Comparison of ENCODE assay signal across 15 cellular contexts in the genomic region with DNA sequence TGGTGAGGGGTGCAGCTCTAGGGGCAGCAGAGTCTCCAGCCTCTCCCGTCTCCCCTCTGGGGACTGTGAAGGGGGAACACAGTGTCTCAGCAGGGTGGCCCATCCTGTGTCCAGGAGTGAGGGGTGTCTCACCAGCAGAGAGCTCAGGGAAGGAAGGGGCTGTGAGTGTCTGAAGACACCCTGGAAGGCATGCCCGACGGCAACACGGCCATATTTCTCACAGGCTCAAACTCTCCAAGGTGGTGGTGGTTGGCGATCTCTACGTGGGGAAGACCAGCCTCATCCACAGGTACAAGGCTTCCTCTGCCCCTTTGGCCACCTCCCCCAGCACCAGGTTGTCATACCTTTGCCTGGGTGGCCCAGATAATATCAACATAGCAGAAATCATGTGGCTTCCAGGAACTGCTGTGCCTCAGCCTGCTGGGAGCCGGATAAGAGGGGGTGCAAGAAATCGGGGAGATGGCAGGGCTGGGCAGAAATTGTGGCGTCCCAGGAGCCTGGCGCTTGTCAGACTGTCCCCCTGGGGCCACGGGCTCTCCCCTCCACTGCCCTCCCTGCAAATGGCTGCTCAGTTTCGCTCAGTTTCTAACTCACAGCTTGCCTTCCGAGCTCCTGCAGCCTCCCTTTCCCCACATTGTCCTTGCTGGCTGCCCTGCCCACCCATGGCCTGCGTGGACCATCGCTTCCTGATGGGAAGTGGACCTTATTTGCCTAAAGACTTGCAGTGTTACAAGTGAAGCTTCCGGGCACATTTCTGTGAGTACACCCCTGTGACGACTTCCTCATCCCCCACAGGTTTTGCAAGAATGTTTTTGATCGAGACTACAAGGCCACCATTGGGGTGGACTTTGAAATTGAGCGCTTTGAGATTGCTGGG. TPM values are rescaled to one million over a fixed set of nuclear protein-coding genes. Genes with fewer than 3 reads are reported as not detected.
DNase-seq lines count a peak whose midpoint lies in the region; ATAC-seq, FAIRE-seq and TF ChIP-seq lines count a peak whose summit lies in the region.
"Had no signal": no experiment of that assay in that cellular context is flagged by ENCODE, and none has a peak within 500 bp of the region (broad histone marks: within the 10 kb centered on the region; RNA-seq: fewer than 3 reads in every experiment).

No MANE protein-coding gene starts in this region.

- no peak for TF ChIP-seq POLR2A in breast epithelium (IDR thresholded peaks at IDR 0.05)
- TF ChIP-seq POLR2A in GM12878 (IDR thresholded peaks at IDR 0.05; ENCODE audit: low read depth, low read length): peak; percentile 65

- H3K27ac ChIP-seq in mammary epithelial cell (ENCODE audit: insufficient read depth, low read depth, low read length) (no peak overlapping the region), breast epithelium (no peak overlapping the region), GM12878 (ENCODE audit: control insufficient read depth, insufficient read depth) (0 out of 2 replicates have a peak overlapping the region, but pooled peaks have one; percentile 24)
- H3K27ac ChIP-seq: esophagus squamous epithelium, ovary, tibial artery, WERI-Rb-1 had no signal

- peak; percentile 57 for FAIRE-seq in GM12878 (lab: Jason Lieb, UNC)

- H4K20me1 ChIP-seq in mammary epithelial cell (ENCODE audit: insufficient read depth, low read length) (no peaks in the 10 kb centered on the region), GM12878 (ENCODE audit: control insufficient read depth, insufficient read depth) (no peaks in the 10 kb centered on the region)

- peak overlapping the region; percentile 71 for H2AFZ ChIP-seq in mammary epithelial cell (ENCODE audit: low read depth, low read length)
- H2AFZ ChIP-seq in GM12878 (ENCODE audit: control insufficient read depth, low read depth, low read length): peak overlapping the region; percentile 89

- no peak for TF ChIP-seq CTCF in mammary epithelial cell (conservative IDR thresholded peaks at IDR 0.05 in 1 of 2, IDR thresholded peaks at IDR 0.05 in 1 of 2; ENCODE audit: extremely low read depth in 1 of 2, insufficient read depth in 1 of 2, low read depth in 1 of 2, low read length in 2 of 2)
- TF ChIP-seq CTCF in breast epithelium (IDR thresholded peaks at IDR 0.05): no peak
- TF ChIP-seq CTCF in GM12878 (IDR thresholded peaks at IDR 0.05 in 2 of 3, conservative IDR thresholded peaks at IDR 0.05 in 1 of 3; ENCODE audit: control insufficient read depth in 2 of 3, extremely low read depth in 1 of 3, insufficient read depth in 1 of 3, low read depth in 3 of 3, low read length in 3 of 3): no peak

- intact Hi-C loops in mammary epithelial cell (cut with micrococcal nuclease) (no loop called here), breast epithelium (cut with DNase I; ENCODE audit: low total_unique reads) (no loop called here), GM12878 (cut with micrococcal nuclease; ENCODE audit: unreplicated experiment) (no loop called here)

- no peaks in the 10 kb centered on the region for H3K9me3 Mint-ChIP-seq in stimulated activated naive B cell treated with anti-CD40 and anti-IgM and Interleukin-4, amounts not matched to agents 10 μg/mL and 1 μg/mL and 100 μg/mL, for 72 hours
- H3K9me3 Mint-ChIP-seq in activated T-cell treated with anti-CD3 and anti-CD28 coated beads, Interleukin-2, amount 50 U/mL, for 4 hours: no peaks in the 10 kb centered on the region

- DNase-seq in mammary epithelial cell (no peak), breast epithelium (ENCODE audit: low spot score in 2 of 2) (no peak), NOMO-1 treated with dmso at 0.1 percent for 144 hours (lab: John Stamatoyannopoulos, UW; ENCODE audit: unreplicated experiment) (peak; percentile 62), GM12878 (ENCODE audit: low read depth, low spot score) (no peak)
- no peak for DNase-seq in stimulated activated naive B cell treated with anti-CD40 and anti-IgM and Interleukin-4, amounts not matched to agents 10 μg/mL and 1 μg/mL and 100 μg/mL, for 72 hours
- no peak for DNase-seq in activated T-cell treated with anti-CD3 and anti-CD28 coated beads, Interleukin-2, amount 50 U/mL, for 4 hours
- DNase-seq: anterior cingulate cortex, cortex of kidney, esophagus squamous epithelium, ovary, tibial artery, WERI-Rb-1 had no signal

- dilution Hi-C loops in mammary epithelial cell (cut with HindIII; ENCODE audit: low sequenced_read_pairs): loop anchor here (25.0 kb wide), 1 partner anchor 235 kb away; no protein-coding TSS in a partner anchor

- in situ Hi-C loops in mammary epithelial cell (cut with MboI; ENCODE audit: low sequenced_read_pairs in 2 of 2) (no loop called here), GM12878 (cut with MboI) (no loop called here)

- no peak for TF ChIP-seq RAD21 in GM12878 (IDR thresholded peaks at IDR 0.05; ENCODE audit: insufficient read depth, low read depth, low read length)

- peak overlapping the region; percentile 56 to 62 for H3K4me3 Mint-ChIP-seq in stimulated activated naive B cell treated with anti-CD40 and anti-IgM and Interleukin-4, amounts not matched to agents 10 μg/mL and 1 μg/mL and 100 μg/mL, for 72 hours
- H3K4me3 Mint-ChIP-seq in activated T-cell treated with anti-CD3 and anti-CD28 coated beads, Interleukin-2, amount 50 U/mL, for 4 hours: no peak overlapping the region

- SMC1A ChIA-PET in GM12878 (lab: Charles Lee; ENCODE audit: uncharacterized antibody, unreplicated experiment): interaction anchor here (1.3 to 1.4 kb wide), 2 partner anchors 14 to 193 kb away, joined by 5 read pairs; no protein-coding TSS in a partner anchor

- H3K79me2 ChIP-seq in mammary epithelial cell (ENCODE audit: insufficient read depth, low read length) (no peaks in the 10 kb centered on the region), GM12878 (ENCODE audit: control insufficient read depth, insufficient read depth, low read length) (no peaks in the 10 kb centered on the region)

- TF ChIP-seq EP300 in GM12878 (IDR thresholded peaks at IDR 0.05; ENCODE audit: borderline replicate concordance in 1 of 2, control insufficient read depth in 1 of 2, low read depth in 2 of 2, low read length in 2 of 2): no peak

- peak overlapping the region; percentile 32 for H3K4me2 ChIP-seq in mammary epithelial cell (ENCODE audit: insufficient read depth, low read depth, low read length)
- peak overlapping the region; percentile 38; the same call in 1 of the 2 replicates for H3K4me2 ChIP-seq in GM12878 (ENCODE audit: control insufficient read depth, insufficient read depth)

- H3K4me1 Mint-ChIP-seq in stimulated activated naive B cell treated with anti-CD40 and anti-IgM and Interleukin-4, amounts not matched to agents 10 μg/mL and 1 μg/mL and 100 μg/mL, for 72 hours: peaks cover 20 to 25% of the 10 kb centered on the region in 2 donors
- peaks cover 10% of the 10 kb centered on the region for H3K4me1 Mint-ChIP-seq in activated T-cell treated with anti-CD3 and anti-CD28 coated beads, Interleukin-2, amount 50 U/mL, for 4 hours (ENCODE audit: low read depth)

- WGBS in mammary epithelial cell (ENCODE audit: low coverage, missing lambda C conversion rate): 62% methylated on average over 15 of the region's 19 CpGs
- 34% methylated on average over 18 of the region's 19 CpGs for WGBS in GM12878 (ENCODE audit: insufficient coverage, insufficient replicate concordance, low lambda C conversion rate, missing lambda C conversion rate)

- no peaks in the 10 kb centered on the region for H3K36me3 Mint-ChIP-seq in stimulated activated naive B cell treated with anti-CD40 and anti-IgM and Interleukin-4, amounts not matched to agents 10 μg/mL and 1 μg/mL and 100 μg/mL, for 72 hours
- H3K36me3 Mint-ChIP-seq in activated T-cell treated with anti-CD3 and anti-CD28 coated beads, Interleukin-2, amount 50 U/mL, for 4 hours (ENCODE audit: insufficient read depth): no peaks in the 10 kb centered on the region

- ATAC-seq in GM12878 (peak; percentile 66), HG02759 (IDR thresholded peaks at IDR 0.05; ENCODE audit: unreplicated experiment) (no peak), HG02938 (IDR thresholded peaks at IDR 0.05; ENCODE audit: unreplicated experiment) (no peak)
- ATAC-seq in stimulated activated naive B cell treated with anti-CD40 and anti-IgM and Interleukin-4, amounts not matched to agents 10 μg/mL and 1 μg/mL and 100 μg/mL, for 72 hours (replicated peaks): peak; percentile 55 to 64
- ATAC-seq in activated T-cell treated with anti-CD3 and anti-CD28 coated beads, Interleukin-2, amount 50 U/mL, for 4 hours: no peak

- RAD21 ChIA-PET in GM12878 (lab: Charles Lee; ENCODE audit: unreplicated experiment): interaction anchor here (0.6 kb wide), 1 partner anchor 12 kb away, joined by 3 read pairs; no protein-coding TSS in a partner anchor

- H3K9ac ChIP-seq in mammary epithelial cell (ENCODE audit: insufficient read depth, low read length) (no peak overlapping the region), GM12878 (ENCODE audit: control insufficient read depth, insufficient read depth, low read length) (peak overlapping the region; percentile 17; the same call in 1 of the 2 replicates)

- H3K27me3 Mint-ChIP-seq in stimulated activated naive B cell treated with anti-CD40 and anti-IgM and Interleukin-4, amounts not matched to agents 10 μg/mL and 1 μg/mL and 100 μg/mL, for 72 hours: no peaks in the 10 kb centered on the region
- H3K27me3 Mint-ChIP-seq in activated T-cell treated with anti-CD3 and anti-CD28 coated beads, Interleukin-2, amount 50 U/mL, for 4 hours (ENCODE audit: low read depth): no peaks in the 10 kb centered on the region

- H3K9me3 ChIP-seq in mammary epithelial cell (replicated peaks; ENCODE audit: insufficient read depth, low read length) (no peaks in the 10 kb centered on the region), breast epithelium (no peaks in the 10 kb centered on the region), GM12878 (replicated peaks; ENCODE audit: control insufficient read depth, insufficient read depth, low read length) (no peaks in the 10 kb centered on the region)
- H3K9me3 ChIP-seq: esophagus squamous epithelium, ovary, tibial artery had no signal

- H3K27me3 ChIP-seq in mammary epithelial cell (ENCODE audit: insufficient read depth, low read length): no peaks in the 10 kb centered on the region
- H3K27me3 ChIP-seq in breast epithelium: no peaks in the 10 kb centered on the region
- H3K27me3 ChIP-seq in GM12878 (replicated peaks in 1 of 2; ENCODE audit: control insufficient read depth in 2 of 2, insufficient read depth in 2 of 2, low read length in 1 of 2): no peaks in the 10 kb centered on the region
- H3K27me3 ChIP-seq: esophagus squamous epithelium, ovary, tibial artery had no signal

- no TSS peak for BruUV-seq in mammary epithelial cell (replicated peaks; lab: Mats Ljungman, UMichigan)
- BruUV-seq in GM12878 (replicated peaks; lab: Mats Ljungman, UMichigan): no TSS peak

- H3K4me1 ChIP-seq in mammary epithelial cell (ENCODE audit: insufficient read depth, low read length): peaks cover 20% of the 10 kb centered on the region
- peaks cover 0 to 5% of the 10 kb centered on the region in 2 donors for H3K4me1 ChIP-seq in breast epithelium
- peaks cover 12% of the 10 kb centered on the region for H3K4me1 ChIP-seq in GM12878 (ENCODE audit: control insufficient read depth, insufficient read depth, low read length)

- H3K4me3 ChIP-seq in mammary epithelial cell (replicated peaks in 1 of 3; ENCODE audit: insufficient read depth in 1 of 3, low read depth in 2 of 3, low read length in 3 of 3) (no peak overlapping the region), breast epithelium (no peak overlapping the region), GM12878 (peak overlapping the region; percentile 5; the same call in 1 of the 2 replicates)
- H3K4me3 ChIP-seq: esophagus squamous epithelium, ovary, tibial artery had no signal

- POLR2A ChIA-PET in GM12878 (lab: Charles Lee): interaction anchor here (1.0 kb wide), 1 partner anchor 12 kb away, joined by 4 read pairs; no protein-coding TSS in a partner anchor

- CTCF ChIA-PET in mammary epithelial cell (lab: Charles Lee; ENCODE audit: low non-redundant PET) (no interaction called here), GM12878 (lab: Yijun Ruan, JAX) (interaction anchor here (0.9 to 1.9 kb wide), 5 partner anchors 9 to 138 kb away, joined by 3 to 4 read pairs (median 3); no protein-coding TSS in a partner anchor)

- H3K27ac Mint-ChIP-seq in stimulated activated naive B cell treated with anti-CD40 and anti-IgM and Interleukin-4, amounts not matched to agents 10 μg/mL and 1 μg/mL and 100 μg/mL, for 72 hours: peak overlapping the region; percentile 87

- H3K36me3 ChIP-seq in mammary epithelial cell (ENCODE audit: insufficient read depth, low read length): no peaks in the 10 kb centered on the region
- H3K36me3 ChIP-seq in breast epithelium: no peaks in the 10 kb centered on the region
- no peaks in the 10 kb centered on the region for H3K36me3 ChIP-seq in GM12878 (ENCODE audit: control insufficient read depth in 2 of 2, insufficient read depth in 2 of 2, low read length in 1 of 2)
- H3K36me3 ChIP-seq: ovary, WERI-Rb-1 had no signal

RNA-seq across cellular contexts. Expression of gene RAB36, which starts 7.2 kb away (rescaled TPM):
- total RNA-seq in mammary epithelial cell (1 to 10 TPM; 8.6 to 8.7 TPM), breast epithelium (1 to 10 TPM; 1.3 to 4.8 (median 2.9) TPM), GM12878 (2014; rRNA removed) (0.79 and 1.0 TPM in 2 replicates), GM12878 (2014; rRNA removed; fragmentation: Illumina TruSeq; extraction: Trizol) (0.31 and 0.74 TPM in 2 replicates), GM12878 (2021) (1.0 and 1.3 TPM in 2 replicates)
- polyA plus RNA-seq in mammary epithelial cell (7.6 TPM), GM12878 (2011; rRNA removed) (1.1 and 2.7 TPM in 2 replicates), GM12878 (2014; fragmentation: Illumina TruSeq; extraction: Trizol) (0.73 and 0.87 TPM in 2 replicates), GM12878 (2014; fragmentation: Nextera tagmentation; extraction: Ambion mirVana) (under 1 TPM; 0.45 to 0.46 TPM), GM12878 (2014; rRNA removed) (0.62 and 1.3 TPM in 2 replicates), GM12878 (2016; fragmentation: Nextera tagmentation; extraction: Ambion mirVana) (1 to 10 TPM; 1.4 TPM)
- polyA minus RNA-seq in mammary epithelial cell: 20.8 TPM
- total RNA-seq in GM12878 (2013; cell fraction: nucleolus; rRNA removed): 2.0 and 2.2 TPM in 2 replicates
- polyA plus RNA-seq in GM12878 (2011; ENCODE audit: low read depth): 0.22 TPM
- 3.9 and 4.1 TPM in 2 replicates for polyA plus RNA-seq in GM12878 (2011; cell fraction: cytosol; rRNA removed)
- polyA plus RNA-seq in GM12878 (2011; cell fraction: nucleus; rRNA removed): 3.8 and 3.9 TPM in 2 replicates
- polyA plus RNA-seq in GM12878 (2012): 0.49 and 0.62 TPM in 2 replicates
- polyA minus RNA-seq in GM12878 (2011; rRNA and poly(A)+ RNA removed): 2.3 and 2.4 TPM in 2 replicates
- polyA minus RNA-seq in GM12878 (2011; cell fraction: cytosol; rRNA and poly(A)+ RNA removed): 0.94 and 1.1 TPM in 2 replicates
- polyA minus RNA-seq in GM12878 (2011; cell fraction: nucleus; rRNA and poly(A)+ RNA removed): 1.5 and 3.5 TPM in 2 replicates
- under 1 TPM; 0.47 to 0.61 (median 0.49) TPM for total RNA-seq in activated T-cell treated with anti-CD3 and anti-CD28 coated beads, Interleukin-2, amount 50 U/mL, for 4 hours

RNA-seq across cellular contexts. Expression of gene RSPH14, which starts 10.7 kb away (rescaled TPM):
- total RNA-seq in mammary epithelial cell (under 1 TPM in 1 of 2 donors, not detected in 1; 0.42 TPM), breast epithelium (under 1 TPM in 1 of 3 donors, not detected in 2; 0.29 TPM), GM12878 (2014; rRNA removed) (1.2 TPM in 1 of 2 replicates, not detected in the other), GM12878 (2014; rRNA removed; fragmentation: Illumina TruSeq; extraction: Trizol) (0.74 and 0.85 TPM in 2 replicates), GM12878 (2021) (0.43 and 0.95 TPM in 2 replicates)
- polyA plus RNA-seq in mammary epithelial cell (not detected), GM12878 (2011; rRNA removed) (1.5 and 1.6 TPM in 2 replicates), GM12878 (2014; fragmentation: Illumina TruSeq; extraction: Trizol) (0.13 TPM in 1 of 2 replicates, not detected in the other), GM12878 (2014; fragmentation: Nextera tagmentation; extraction: Ambion mirVana) (1 to 10 TPM in 1 of 2 experiments, under 1 TPM in 1; 0.80 to 1.4 TPM), GM12878 (2014; rRNA removed) (0.35 and 0.81 TPM in 2 replicates), GM12878 (2016; fragmentation: Nextera tagmentation; extraction: Ambion mirVana) (under 1 TPM; 0.21 to 0.35 TPM)
- polyA minus RNA-seq in mammary epithelial cell: not detected
- total RNA-seq in GM12878 (2013; cell fraction: nucleolus; rRNA removed): 0.81 TPM in 1 of 2 replicates, not detected in the other
- polyA plus RNA-seq in GM12878 (2011; ENCODE audit: low read depth): 0.29 TPM
- polyA plus RNA-seq in GM12878 (2011; cell fraction: cytosol; rRNA removed): 1.4 and 1.7 TPM in 2 replicates
- 0.51 and 1.1 TPM in 2 replicates for polyA plus RNA-seq in GM12878 (2011; cell fraction: nucleus; rRNA removed)
- polyA plus RNA-seq in GM12878 (2012): 0.16 and 0.56 TPM in 2 replicates
- 1.7 and 2.6 TPM in 2 replicates for polyA minus RNA-seq in GM12878 (2011; rRNA and poly(A)+ RNA removed)
- not detected in 2 replicates for polyA minus RNA-seq in GM12878 (2011; cell fraction: cytosol; rRNA and poly(A)+ RNA removed)
- polyA minus RNA-seq in GM12878 (2011; cell fraction: nucleus; rRNA and poly(A)+ RNA removed): 2.2 TPM in 1 of 2 replicates, not detected in the other
- not detected for total RNA-seq in activated T-cell treated with anti-CD3 and anti-CD28 coated beads, Interleukin-2, amount 50 U/mL, for 4 hours
- total RNA-seq: esophagus squamous epithelium, LHCN-M2 had no signal

RNA-seq across cellular contexts. Expression of gene BCR, which starts 27.8 kb away (rescaled TPM):
- total RNA-seq in mammary epithelial cell (10 to 100 TPM; 67.7 to 69.7 TPM), breast epithelium (10 to 100 TPM; 25.3 to 44.6 (median 35.1) TPM), GM12878 (2014; rRNA removed) (34.0 and 36.3 TPM in 2 replicates), GM12878 (2014; rRNA removed; fragmentation: Illumina TruSeq; extraction: Trizol) (28.5 and 30.3 TPM in 2 replicates), GM12878 (2021) (62.8 and 64.7 TPM in 2 replicates)
- polyA plus RNA-seq in mammary epithelial cell (59.1 TPM), GM12878 (2011; rRNA removed) (10.6 and 25.8 TPM in 2 replicates), GM12878 (2014; fragmentation: Illumina TruSeq; extraction: Trizol) (5.5 and 16.4 TPM in 2 replicates), GM12878 (2014; fragmentation: Nextera tagmentation; extraction: Ambion mirVana) (1 to 10 TPM; 1.7 to 2.9 TPM), GM12878 (2014; rRNA removed) (20.3 and 27.8 TPM in 2 replicates), GM12878 (2016; fragmentation: Nextera tagmentation; extraction: Ambion mirVana) (1 to 10 TPM; 6.2 to 7.6 TPM)
- 235 TPM for polyA minus RNA-seq in mammary epithelial cell
- total RNA-seq in GM12878 (2013; cell fraction: nucleolus; rRNA removed): 63.5 and 77.1 TPM in 2 replicates
- polyA plus RNA-seq in GM12878 (2011; ENCODE audit: low read depth): 6.2 TPM
- polyA plus RNA-seq in GM12878 (2011; cell fraction: cytosol; rRNA removed): 55.5 and 66.6 TPM in 2 replicates
- polyA plus RNA-seq in GM12878 (2011; cell fraction: nucleus; rRNA removed): 59.8 and 97.2 TPM in 2 replicates
- polyA plus RNA-seq in GM12878 (2012): 19.5 and 28.5 TPM in 2 replicates
- 75.9 and 87.4 TPM in 2 replicates for polyA minus RNA-seq in GM12878 (2011; rRNA and poly(A)+ RNA removed)
- 45.1 and 50.0 TPM in 2 replicates for polyA minus RNA-seq in GM12878 (2011; cell fraction: cytosol; rRNA and poly(A)+ RNA removed)
- 18.7 and 45.2 TPM in 2 replicates for polyA minus RNA-seq in GM12878 (2011; cell fraction: nucleus; rRNA and poly(A)+ RNA removed)
- 10 to 100 TPM; 58.2 to 63.1 (median 61.3) TPM for total RNA-seq in activated T-cell treated with anti-CD3 and anti-CD28 coated beads, Interleukin-2, amount 50 U/mL, for 4 hours

Comparison
In these comparisons a context has a peak if more than half of its experiments do, and no peak if none do; other contexts are left out.
1. ATAC-seq: peak in GM12878 (single experiment) and stimulated activated naive B cell treated with anti-CD40 and anti-IgM and Interleukin-4, amounts not matched to agents 10 μg/mL and 1 μg/mL and 100 μg/mL, for 72 hours (2 of 2); none in HG02759 (single experiment), HG02938 (single experiment) and activated T-cell treated with anti-CD3 and anti-CD28 coated beads, Interleukin-2, amount 50 U/mL, for 4 hours (0 of 2).